ENCODE assay signal across 8 cellular contexts in the genomic region with DNA sequence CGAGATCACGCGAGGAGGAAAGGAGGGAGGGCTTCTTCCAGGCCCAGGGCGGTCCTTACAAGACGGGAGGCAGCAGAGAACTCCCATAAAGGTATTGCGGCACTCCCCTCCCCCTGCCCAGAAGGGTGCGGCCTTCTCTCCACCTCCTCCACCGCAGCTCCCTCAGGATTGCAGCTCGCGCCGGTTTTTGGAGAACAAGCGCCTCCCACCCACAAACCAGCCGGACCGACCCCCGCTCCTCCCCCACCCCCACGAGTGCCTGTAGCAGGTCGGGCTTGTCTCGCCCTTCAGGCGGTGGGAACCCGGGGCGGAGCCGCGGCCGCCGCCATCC. TPM values are rescaled to one million over a fixed set of nuclear protein-coding genes. Genes with fewer than 3 reads are reported as not detected.
DNase-seq lines count a peak whose midpoint lies in the region; ATAC-seq and TF ChIP-seq lines count a peak whose summit lies in the region.

No MANE protein-coding gene starts in this region.

- TF ChIP-seq CTCF in AG10803 (conservative IDR thresholded peaks at IDR 0.05; ENCODE audit: low read length) = no peak
- TF ChIP-seq CTCF in WTC11 (IDR thresholded peaks at IDR 0.05) = no peak
- no peak for TF ChIP-seq CTCF in endodermal cell (conservative IDR thresholded peaks at IDR 0.05)
- TF ChIP-seq CTCF in mucosa of descending colon (IDR thresholded peaks at IDR 0.05) = no peak

- H3K4me1 ChIP-seq in endodermal cell (ENCODE audit: control insufficient read depth, insufficient read depth, low read length) (peaks cover 7% of the 10 kb centered on the region), mucosa of descending colon (ENCODE audit: low read depth) (peaks cover 38% of the 10 kb centered on the region)

- H3K4me3 ChIP-seq in AG10803 (ENCODE audit: low read length) (peak overlapping the region; percentile 85), endodermal cell (ENCODE audit: low read length) (peak overlapping the region; percentile 97), mucosa of descending colon (peak overlapping the region; percentile 50)

- no peaks in the 10 kb centered on the region for H3K27me3 ChIP-seq in endodermal cell (ENCODE audit: control insufficient read depth, insufficient read depth, low read length, poor library complexity, severe bottlenecking)

- WGBS in endodermal cell (ENCODE audit: insufficient coverage in 1 of 2, insufficient read length in 1 of 2), 2 experiments = 0% methylated on average over 5 to 25 of the region's 25 CpGs

- peak; percentile 98 for DNase-seq in AG10803 (ENCODE audit: low read depth)
- DNase-seq in NCI-H2171 treated with DMSO at 0.1 percent for 48 hours (lab: John Stamatoyannopoulos, UW) = peak; percentile 86
- peak; percentile 83 for DNase-seq in WTC11 (ENCODE audit: low spot score)
- DNase-seq in endodermal cell = peak; percentile 96
- peak; percentile 90 to 95 (median 94) for DNase-seq in mucosa of descending colon
- peak; percentile 89 for DNase-seq in stromal cell of bone marrow (ENCODE audit: low read depth)

- H3K36me3 Mint-ChIP-seq in WTC11 (peaks cover 40% of the 10 kb centered on the region), endodermal cell (ENCODE audit: low read depth) (peaks cover 48% of the 10 kb centered on the region)

- H3K9me3 ChIP-seq in endodermal cell (ENCODE audit: control insufficient read depth, low read length) (no peaks in the 10 kb centered on the region), mucosa of descending colon (no peaks in the 10 kb centered on the region)

- POLR2A ChIA-PET in WTC11 (lab: Charles Lee) = interaction anchor here (0.5 to 4.6 kb wide), 13 partner anchors 9 to 925 kb away, joined by 3 to 36 read pairs (median 4); partner anchors contain the start of genes BRPF1, SEC13 and THUMPD3

- H3K4me3 Mint-ChIP-seq in WTC11 (peak overlapping the region; percentile 95), endodermal cell (peak overlapping the region; percentile 97)

- H3K27ac Mint-ChIP-seq in WTC11 = peak overlapping the region; percentile 99
- peak overlapping the region; percentile 97 for H3K27ac Mint-ChIP-seq in endodermal cell

- peak overlapping the region; percentile 99 for H3K27ac ChIP-seq in endodermal cell (ENCODE audit: low read depth, low read length)

- peaks cover 41% of the 10 kb centered on the region for H3K36me3 ChIP-seq in endodermal cell (ENCODE audit: control insufficient read depth, insufficient read depth, low read length)
- H3K36me3 ChIP-seq in mucosa of descending colon (ENCODE audit: low read depth) = no peaks in the 10 kb centered on the region

- H3K4me1 Mint-ChIP-seq in WTC11 = peaks cover 44% of the 10 kb centered on the region
- H3K4me1 Mint-ChIP-seq in endodermal cell = peaks cover 59% of the 10 kb centered on the region

- no peaks in the 10 kb centered on the region for H3K9me3 Mint-ChIP-seq in WTC11
- H3K9me3 Mint-ChIP-seq in endodermal cell = no peaks in the 10 kb centered on the region

- ATAC-seq in GM18861 (IDR thresholded peaks at IDR 0.05; ENCODE audit: unreplicated experiment) (peak; percentile 12), HG03060 (IDR thresholded peaks at IDR 0.05; ENCODE audit: low read depth, unreplicated experiment) (peak; percentile 20), WTC11 (peak; percentile 52), mucosa of descending colon (peak; percentile 68)

- intact Hi-C loops in mucosa of descending colon (cut with DNase I, micrococcal nuclease) = no loop called here

- peak overlapping the region; percentile 76 for H3K9ac ChIP-seq in endodermal cell (ENCODE audit: extremely low read depth, low read length, poor library complexity, severe bottlenecking)

- H3K27me3 Mint-ChIP-seq in WTC11 (ENCODE audit: low read depth) = no peaks in the 10 kb centered on the region
- no peaks in the 10 kb centered on the region for H3K27me3 Mint-ChIP-seq in endodermal cell (ENCODE audit: insufficient read depth)

- CTCF ChIA-PET in WTC11 (lab: Charles Lee) = interaction anchor here (0.6 to 3.7 kb wide), 5 partner anchors 14 to 334 kb away, joined by 3 to 13 read pairs (median 5); partner anchors contain the start of gene THUMPD3

TF ChIP-seq in WTC11, 78 proteins besides CTCF, POLR2A, EP300 and RAD21 (continues in another document):
- no peak for TF ChIP-seq ZNF138 (CRISPR knock-in tag; conservative IDR thresholded peaks at IDR 0.05)
- TF ChIP-seq FOXK1 (CRISPR knock-in tag; IDR thresholded peaks at IDR 0.05) = 0 out of 2 replicates have a peak, but pooled peaks have one; percentile 23
- TF ChIP-seq, protein P1, sequence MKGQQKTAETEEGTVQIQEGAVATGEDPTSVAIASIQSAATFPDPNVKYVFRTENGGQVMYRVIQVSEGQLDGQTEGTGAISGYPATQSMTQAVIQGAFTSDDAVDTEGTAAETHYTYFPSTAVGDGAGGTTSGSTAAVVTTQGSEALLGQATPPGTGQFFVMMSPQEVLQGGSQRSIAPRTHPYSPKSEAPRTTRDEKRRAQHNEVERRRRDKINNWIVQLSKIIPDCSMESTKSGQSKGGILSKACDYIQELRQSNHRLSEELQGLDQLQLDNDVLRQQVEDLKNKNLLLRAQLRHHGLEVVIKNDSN (CRISPR knock-in tag; IDR thresholded peaks at IDR 0.05) = 0 out of 2 replicates have a peak, but pooled peaks have one; percentile 49
- TF ChIP-seq OVOL2 (CRISPR knock-in tag; IDR thresholded peaks at IDR 0.05; ENCODE audit: borderline replicate concordance) = no peak
- peak; percentile 67; the same call in 1 of the 2 replicates for TF ChIP-seq SMAD4 (CRISPR knock-in tag; IDR thresholded peaks at IDR 0.05)
- TF ChIP-seq ZNF396 (CRISPR knock-in tag; IDR thresholded peaks at IDR 0.05; ENCODE audit: borderline replicate concordance) = no peak
- TF ChIP-seq CREB1 (CRISPR knock-in tag; IDR thresholded peaks at IDR 0.05) = 0 out of 2 replicates have a peak, but pooled peaks have one; percentile 12
- TF ChIP-seq ZNF219 (CRISPR knock-in tag; IDR thresholded peaks at IDR 0.05; ENCODE audit: borderline replicate concordance) = 0 out of 2 replicates have a peak, but pooled peaks have one; percentile 47
- TF ChIP-seq ZNF121 (CRISPR knock-in tag; IDR thresholded peaks at IDR 0.05) = no peak
- no peak for TF ChIP-seq JAZF1 (CRISPR knock-in tag; IDR thresholded peaks at IDR 0.05)
- peak; percentile 9; the same call in 1 of the 2 replicates for TF ChIP-seq ZMAT4 (CRISPR knock-in tag; IDR thresholded peaks at IDR 0.05)
- TF ChIP-seq, protein P2, sequence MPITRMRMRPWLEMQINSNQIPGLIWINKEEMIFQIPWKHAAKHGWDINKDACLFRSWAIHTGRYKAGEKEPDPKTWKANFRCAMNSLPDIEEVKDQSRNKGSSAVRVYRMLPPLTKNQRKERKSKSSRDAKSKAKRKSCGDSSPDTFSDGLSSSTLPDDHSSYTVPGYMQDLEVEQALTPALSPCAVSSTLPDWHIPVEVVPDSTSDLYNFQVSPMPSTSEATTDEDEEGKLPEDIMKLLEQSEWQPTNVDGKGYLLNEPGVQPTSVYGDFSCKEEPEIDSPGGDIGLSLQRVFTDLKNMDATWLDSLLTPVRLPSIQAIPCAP (CRISPR knock-in tag; IDR thresholded peaks at IDR 0.05) = no peak
- TF ChIP-seq, protein P3, sequence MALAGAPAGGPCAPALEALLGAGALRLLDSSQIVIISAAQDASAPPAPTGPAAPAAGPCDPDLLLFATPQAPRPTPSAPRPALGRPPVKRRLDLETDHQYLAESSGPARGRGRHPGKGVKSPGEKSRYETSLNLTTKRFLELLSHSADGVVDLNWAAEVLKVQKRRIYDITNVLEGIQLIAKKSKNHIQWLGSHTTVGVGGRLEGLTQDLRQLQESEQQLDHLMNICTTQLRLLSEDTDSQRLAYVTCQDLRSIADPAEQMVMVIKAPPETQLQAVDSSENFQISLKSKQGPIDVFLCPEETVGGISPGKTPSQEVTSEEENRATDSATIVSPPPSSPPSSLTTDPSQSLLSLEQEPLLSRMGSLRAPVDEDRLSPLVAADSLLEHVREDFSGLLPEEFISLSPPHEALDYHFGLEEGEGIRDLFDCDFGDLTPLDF (CRISPR knock-in tag; IDR thresholded peaks at IDR 0.05) = 0 out of 2 replicates have a peak, but pooled peaks have one; percentile 1

RNA-seq across cellular contexts. Expression of gene SETD5, which starts 1.1 kb away (rescaled TPM):
- 247 to 279 TPM (median 268 TPM) in 3 replicates for total RNA-seq in WTC11 (2021)
- total RNA-seq in endodermal cell = 100 to 1,000 TPM; 261 to 289 TPM
- polyA plus RNA-seq in endodermal cell (2013, experiment 1 of 2) = 232 TPM
- 214 TPM for polyA plus RNA-seq in endodermal cell (2013, experiment 2 of 2)
- total RNA-seq in mucosa of descending colon = 100 to 1,000 TPM in 2 of 3 donors, 10 to 100 TPM in 1; 94.8 to 132 (median 101) TPM

RNA-seq across cellular contexts. Expression of gene THUMPD3, which starts 33.4 kb away (rescaled TPM):
- total RNA-seq in WTC11 (2021) (55.2 to 67.5 TPM (median 66.0 TPM) in 3 replicates), endodermal cell (10 to 100 TPM; 55.7 to 61.8 TPM), mucosa of descending colon (10 to 100 TPM; 30.0 to 34.0 (median 31.2) TPM)
- 58.0 TPM for polyA plus RNA-seq in endodermal cell (2013, experiment 1 of 2)
- 62.1 TPM for polyA plus RNA-seq in endodermal cell (2013, experiment 2 of 2)

Comparison
In these comparisons a context has a peak if more than half of its experiments do, and no peak if none do; other contexts are left out.
1. Peak in every context shown above with its lines: DNase-seq, ATAC-seq, H3K4me3 ChIP-seq and H3K27ac ChIP-seq.
2. ATAC-seq: peak in every context shown above with its lines; median percentile 68 in mucosa of descending colon; 52 in WTC11; 20 in HG03060; 12 in GM18861.